Comparison of ENCODE assay signal across 8 cellular contexts in the genomic region with DNA sequence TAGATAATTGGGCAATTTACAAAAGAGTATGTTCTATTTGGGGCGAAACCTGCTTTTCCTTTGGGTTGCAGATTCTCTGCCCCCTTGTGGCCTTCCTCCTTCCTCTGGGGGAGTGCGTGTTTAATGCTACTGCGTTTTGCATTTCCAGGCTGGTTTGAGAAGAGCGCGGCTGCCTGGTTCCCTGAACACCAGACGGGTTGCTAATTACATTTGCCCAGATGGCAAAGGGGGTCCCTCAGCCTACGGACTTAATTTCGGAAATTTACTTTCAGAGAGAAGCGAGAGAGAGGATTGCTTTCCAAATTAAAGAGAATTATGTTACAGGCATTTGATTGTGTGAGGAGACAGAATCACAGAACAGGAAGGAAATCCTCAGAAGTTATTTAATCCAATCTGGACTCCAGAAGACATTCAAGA.
DNase-seq lines count a peak whose midpoint lies in the region; ATAC-seq, FAIRE-seq and TF ChIP-seq lines count a peak whose summit lies in the region.

No MANE protein-coding gene starts in this region.

- H3K36me3 ChIP-seq in HCT116 (ENCODE audit: control insufficient read depth in 1 of 2, insufficient read depth in 2 of 2, low read length in 2 of 2) (no peaks in the 10 kb centered on the region), lower lobe of right lung (no peaks in the 10 kb centered on the region), stomach (no peaks in the 10 kb centered on the region)

- H3K9me2 ChIP-seq in HCT116 (ENCODE audit: insufficient read depth), result no peaks in the 10 kb centered on the region

- peak in 12 of 14 donors; percentile 1 to 67 (median 16) for DNase-seq in C1 segment of cervical spinal cord (lab: John Stamatoyannopoulos, UW)
- DNase-seq in HCT116 (ENCODE audit: low read depth, low spot score), result peak; percentile 24
- peak; percentile 16 for DNase-seq in RWPE1 (ENCODE audit: low spot score)
- peak; percentile 61 for DNase-seq in ecto neural progenitor cell (ENCODE audit: low spot score)
- DNase-seq in lower lobe of right lung, result peak; percentile 46
- peak; percentile 28 for DNase-seq in stomach
- no peak for DNase-seq in RCC 7860 (ENCODE audit: low spot score)

- peak; percentile 59 for TF ChIP-seq RAD21 in HCT116 (IDR thresholded peaks at IDR 0.05; ENCODE audit: low read depth)

- POLR2A ChIA-PET in HCT116 (lab: Charles Lee) (no interaction called here), RWPE1 (lab: Yijun Ruan, JAX; ENCODE audit: low non-redundant PET) (no interaction called here)

- peaks cover 0 to 3% of the 10 kb centered on the region in 2 experiments; a peak in 1 of 4 replicates for H3K4me1 ChIP-seq in HCT116 (ENCODE audit: control insufficient read depth in 1 of 2, insufficient read depth in 2 of 2, low read length in 2 of 2)
- no peaks in the 10 kb centered on the region for H3K4me1 ChIP-seq in lower lobe of right lung
- peaks cover 0 to 5% (median 0%) of the 10 kb centered on the region in 4 donors for H3K4me1 ChIP-seq in stomach

- RAD21 ChIA-PET in HCT116 (lab: Charles Lee; ENCODE audit: low non-redundant PET in 1 of 2, low total read pairs in 2 of 2, uncharacterized antibody in 2 of 2, unreplicated experiment in 2 of 2), result no interaction called here

- CTCF ChIA-PET in HCT116 (lab: Charles Lee), result interaction anchor here (0.8 kb wide), 1 partner anchor 20 kb away, joined by 3 read pairs; no protein-coding TSS in a partner anchor
- CTCF ChIA-PET in RWPE1 (lab: Yijun Ruan, JAX), result interaction anchor here (0.7 kb wide), 1 partner anchor 1501 kb away, joined by 3 read pairs; no protein-coding TSS in a partner anchor

- intact Hi-C loops in HCT116 (cut with micrococcal nuclease), result loop anchor here (1.0 kb wide), 1 partner anchor 210 kb away; no protein-coding TSS in a partner anchor
- intact Hi-C loops in lower lobe of right lung (cut with DNase I), result no loop called here
- intact Hi-C loops in stomach (cut with DNase I; ENCODE audit: low total_unique reads), result no loop called here

- TF ChIP-seq EP300 in stomach (IDR thresholded peaks at IDR 0.05), result no peak

- peak; percentile 47 to 82 (median 71); a peak in 5 of 6 replicates for TF ChIP-seq CTCF in HCT116 (IDR thresholded peaks at IDR 0.05 in 2 of 3, conservative IDR thresholded peaks at IDR 0.05 in 1 of 3; ENCODE audit: borderline replicate concordance in 1 of 3, insufficient read depth in 1 of 3, low read depth in 2 of 3, low read length in 2 of 3)
- 0 out of 2 replicates have a peak, but pooled peaks have one; percentile 16 for TF ChIP-seq CTCF in RWPE1 (conservative IDR thresholded peaks at IDR 0.05; ENCODE audit: low read depth)
- peak; percentile 64 for TF ChIP-seq CTCF in lower lobe of right lung (IDR thresholded peaks at IDR 0.05)
- peak in 5 of 7 experiments; percentile 21 to 50 (median 45) for TF ChIP-seq CTCF in stomach (IDR thresholded peaks at IDR 0.05)

- peak overlapping the region; percentile 72 for H2AFZ ChIP-seq in HCT116 (ENCODE audit: low read depth, low read length, poor library complexity, severe bottlenecking)

- H4K20me1 ChIP-seq in HCT116 (ENCODE audit: insufficient read depth), result no peaks in the 10 kb centered on the region

- peak; percentile 95 for ATAC-seq in HCT116
- ATAC-seq in lower lobe of right lung, result no peak
- ATAC-seq in HG03159 (IDR thresholded peaks at IDR 0.05; ENCODE audit: unreplicated experiment), result no peak

- WGBS in stomach, 5 donors, result 8 to 13% (median 8%) methylated on average over 9 of the region's 9 CpGs

- H3K27me3 ChIP-seq in HCT116 (ENCODE audit: insufficient read depth, low read length) (no peaks in the 10 kb centered on the region), lower lobe of right lung (ENCODE audit: low read depth) (no peaks in the 10 kb centered on the region), stomach (no peaks in the 10 kb centered on the region)

- no peak overlapping the region for H3K27ac ChIP-seq in HCT116 (ENCODE audit: low read depth, low read length)
- no peak overlapping the region for H3K27ac ChIP-seq in RWPE1
- no peak overlapping the region for H3K27ac ChIP-seq in lower lobe of right lung
- no peak overlapping the region for H3K27ac ChIP-seq in stomach

- TF ChIP-seq POLR2A in HCT116 (IDR thresholded peaks at IDR 0.05; ENCODE audit: borderline replicate concordance, extremely low read depth, insufficient read depth, insufficient read length) (no peak), stomach (IDR thresholded peaks at IDR 0.05) (no peak)

- peak overlapping the region in 1 of 2 experiments; percentile 36; a peak in 2 of 4 replicates for H3K4me3 ChIP-seq in HCT116 (replicated peaks in 1 of 2; ENCODE audit: low read depth in 1 of 2, low read length in 2 of 2)
- no peak overlapping the region for H3K4me3 ChIP-seq in lower lobe of right lung
- H3K4me3 ChIP-seq in stomach, result no peak overlapping the region

- no peak overlapping the region for H3K9ac ChIP-seq in HCT116 (ENCODE audit: low read length)

- BruUV-seq in HCT116 (replicated peaks; lab: Mats Ljungman, UMichigan), result no TSS peak

- H3K9me3 ChIP-seq in HCT116 (ENCODE audit: control insufficient read depth in 1 of 2, insufficient read depth in 1 of 2, low read depth in 1 of 2, low read length in 2 of 2), result no peaks in the 10 kb centered on the region
- H3K9me3 ChIP-seq in lower lobe of right lung, result no peaks in the 10 kb centered on the region
- H3K9me3 ChIP-seq in stomach, result no peaks in the 10 kb centered on the region

- H3K79me2 ChIP-seq in HCT116 (ENCODE audit: insufficient read depth, low read length), result no peaks in the 10 kb centered on the region

- peak overlapping the region; percentile 67 for H3K4me2 ChIP-seq in HCT116 (ENCODE audit: low read length)

- no peak for FAIRE-seq in RCC 7860 (lab: Jason Lieb, UNC)

TF ChIP-seq in HCT116, 20 proteins besides CTCF, POLR2A, EP300 and RAD21:
- no peak for TF ChIP-seq JUND (IDR thresholded peaks at IDR 0.05)
- no peak for TF ChIP-seq TCF7L2 (IDR thresholded peaks at IDR 0.05; ENCODE audit: borderline replicate concordance, extremely low read depth, insufficient read depth, insufficient read length)
- TF ChIP-seq, protein P1, sequence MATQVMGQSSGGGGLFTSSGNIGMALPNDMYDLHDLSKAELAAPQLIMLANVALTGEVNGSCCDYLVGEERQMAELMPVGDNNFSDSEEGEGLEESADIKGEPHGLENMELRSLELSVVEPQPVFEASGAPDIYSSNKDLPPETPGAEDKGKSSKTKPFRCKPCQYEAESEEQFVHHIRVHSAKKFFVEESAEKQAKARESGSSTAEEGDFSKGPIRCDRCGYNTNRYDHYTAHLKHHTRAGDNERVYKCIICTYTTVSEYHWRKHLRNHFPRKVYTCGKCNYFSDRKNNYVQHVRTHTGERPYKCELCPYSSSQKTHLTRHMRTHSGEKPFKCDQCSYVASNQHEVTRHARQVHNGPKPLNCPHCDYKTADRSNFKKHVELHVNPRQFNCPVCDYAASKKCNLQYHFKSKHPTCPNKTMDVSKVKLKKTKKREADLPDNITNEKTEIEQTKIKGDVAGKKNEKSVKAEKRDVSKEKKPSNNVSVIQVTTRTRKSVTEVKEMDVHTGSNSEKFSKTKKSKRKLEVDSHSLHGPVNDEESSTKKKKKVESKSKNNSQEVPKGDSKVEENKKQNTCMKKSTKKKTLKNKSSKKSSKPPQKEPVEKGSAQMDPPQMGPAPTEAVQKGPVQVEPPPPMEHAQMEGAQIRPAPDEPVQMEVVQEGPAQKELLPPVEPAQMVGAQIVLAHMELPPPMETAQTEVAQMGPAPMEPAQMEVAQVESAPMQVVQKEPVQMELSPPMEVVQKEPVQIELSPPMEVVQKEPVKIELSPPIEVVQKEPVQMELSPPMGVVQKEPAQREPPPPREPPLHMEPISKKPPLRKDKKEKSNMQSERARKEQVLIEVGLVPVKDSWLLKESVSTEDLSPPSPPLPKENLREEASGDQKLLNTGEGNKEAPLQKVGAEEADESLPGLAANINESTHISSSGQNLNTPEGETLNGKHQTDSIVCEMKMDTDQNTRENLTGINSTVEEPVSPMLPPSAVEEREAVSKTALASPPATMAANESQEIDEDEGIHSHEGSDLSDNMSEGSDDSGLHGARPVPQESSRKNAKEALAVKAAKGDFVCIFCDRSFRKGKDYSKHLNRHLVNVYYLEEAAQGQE (IDR thresholded peaks at IDR 0.05; ENCODE audit: low read depth), result no peak
- TF ChIP-seq EGR1 (IDR thresholded peaks at IDR 0.05; ENCODE audit: low read depth), result no peak

Comparison
In these comparisons a context has a peak if more than half of its experiments do, and no peak if none do; other contexts are left out.
1. CTCF ChIP-seq: peak in every context shown above with its lines; median percentile 71 in HCT116; 64 in lower lobe of right lung; 45 in stomach; 16 in RWPE1.